Comparison of ENCODE assay signal across 15 cellular contexts in genomic region chr4:98166025-98166730, GRCh38. TPM values are rescaled to one million over a fixed set of nuclear protein-coding genes. Genes with fewer than 3 reads are reported as not detected.
A peak's percentile ranks its signal among the peaks of the same experiment; 100 is the strongest.
DNase-seq lines count a peak whose midpoint lies in the region; ATAC-seq, FAIRE-seq and TF ChIP-seq lines count a peak whose summit lies in the region.
"Had no signal": no experiment of that assay in that cellular context is flagged by ENCODE, and none has a peak within 500 bp of the region (broad histone marks: within the 10 kb centered on the region; RNA-seq: fewer than 3 reads in every experiment).

No MANE protein-coding gene starts in this region.

- no peak overlapping the region for H3K4me3 Mint-ChIP-seq in activated CD8-positive, alpha-beta T cell treated with anti-CD3 and anti-CD28 coated beads, Interleukin-2, amount 10 ng/mL, durations not matched to agents 7 days and 5 days
- H3K4me3 Mint-ChIP-seq: activated naive CD4-positive, alpha-beta T cell treated with anti-CD3 and anti-CD28 coated beads for 36 hours; natural killer cell had no signal

- peak; percentile 96 for FAIRE-seq in bronchial epithelial cell (lab: Jason Lieb, UNC)

- CTCF ChIA-PET in activated CD8-positive, alpha-beta T cell treated with anti-CD3 and anti-CD28 coated beads, Interleukin-2, amount 10 ng/mL, durations not matched to agents 7 days and 5 days (lab: Charles Lee), result no interaction called here

- no peak overlapping the region for H3K4me3 ChIP-seq in bronchial epithelial cell (ENCODE audit: low read depth, low read length)
- H3K4me3 ChIP-seq: esophagus muscularis mucosa, skin epidermis had no signal

- DNase-seq in A172 (ENCODE audit: low spot score) (peak; percentile 53), NCI-H226 (peak; percentile 49), bronchial epithelial cell (ENCODE audit: low read depth) (peak; percentile 92), kidney glomerular epithelial cell (lab: John Stamatoyannopoulos, UW) (peak; percentile 53), NCI-H1694 (lab: John Stamatoyannopoulos, UW) (no peak), foreskin melanocyte (no peak)
- no peak for DNase-seq in activated CD8-positive, alpha-beta T cell treated with anti-CD3 and anti-CD28 coated beads, Interleukin-2, amount 10 ng/mL, durations not matched to agents 7 days and 5 days
- DNase-seq: 8988T; activated naive CD4-positive, alpha-beta T cell treated with anti-CD3 and anti-CD28 coated beads for 36 hours; cerebellar nuclear complex; COR-L47; natural killer cell had no signal

- ATAC-seq in HG02852 (IDR thresholded peaks at IDR 0.05; ENCODE audit: unreplicated experiment), result no peak
- no peak for ATAC-seq in activated CD8-positive, alpha-beta T cell treated with anti-CD3 and anti-CD28 coated beads, Interleukin-2, amount 10 ng/mL, durations not matched to agents 7 days and 5 days
- ATAC-seq: natural killer cell had no signal

- no peaks in the 10 kb centered on the region for H3K27me3 ChIP-seq in bronchial epithelial cell (ENCODE audit: control insufficient read depth, insufficient read depth, low read length)
- H3K27me3 ChIP-seq: esophagus muscularis mucosa had no signal

- peaks cover 5% of the 10 kb centered on the region for H3K27me3 Mint-ChIP-seq in activated CD8-positive, alpha-beta T cell treated with anti-CD3 and anti-CD28 coated beads, Interleukin-2, amount 10 ng/mL, durations not matched to agents 7 days and 5 days (ENCODE audit: low read depth)

- no peak overlapping the region for H3K27ac Mint-ChIP-seq in activated CD8-positive, alpha-beta T cell treated with anti-CD3 and anti-CD28 coated beads, Interleukin-2, amount 10 ng/mL, durations not matched to agents 7 days and 5 days
- H3K27ac Mint-ChIP-seq: activated naive CD4-positive, alpha-beta T cell treated with anti-CD3 and anti-CD28 coated beads for 36 hours; natural killer cell had no signal

- no peaks in the 10 kb centered on the region for H3K36me3 ChIP-seq in bronchial epithelial cell (ENCODE audit: control insufficient read depth, insufficient read depth, low read length)
- H3K36me3 ChIP-seq: esophagus muscularis mucosa had no signal

- no peaks in the 10 kb centered on the region for H3K4me1 Mint-ChIP-seq in activated CD8-positive, alpha-beta T cell treated with anti-CD3 and anti-CD28 coated beads, Interleukin-2, amount 10 ng/mL, durations not matched to agents 7 days and 5 days (ENCODE audit: low read depth)
- H3K4me1 Mint-ChIP-seq: natural killer cell had no signal

- no peaks in the 10 kb centered on the region for H3K36me3 Mint-ChIP-seq in activated CD8-positive, alpha-beta T cell treated with anti-CD3 and anti-CD28 coated beads, Interleukin-2, amount 10 ng/mL, durations not matched to agents 7 days and 5 days (ENCODE audit: low read depth)
- H3K36me3 Mint-ChIP-seq: natural killer cell had no signal

- POLR2A ChIA-PET in activated CD8-positive, alpha-beta T cell treated with anti-CD3 and anti-CD28 coated beads, Interleukin-2, amount 10 ng/mL, durations not matched to agents 7 days and 5 days (lab: Charles Lee), result no interaction called here

- H3K9me3 Mint-ChIP-seq in activated CD8-positive, alpha-beta T cell treated with anti-CD3 and anti-CD28 coated beads, Interleukin-2, amount 10 ng/mL, durations not matched to agents 7 days and 5 days (ENCODE audit: insufficient read depth), result no peaks in the 10 kb centered on the region
- H3K9me3 Mint-ChIP-seq: activated naive CD4-positive, alpha-beta T cell treated with anti-CD3 and anti-CD28 coated beads for 36 hours; natural killer cell had no signal

- TF ChIP-seq CTCF in bronchial epithelial cell (IDR thresholded peaks at IDR 0.05; ENCODE audit: insufficient read depth, low read length, severe bottlenecking), result no peak

RNA-seq across cellular contexts. Expression of gene STPG2, which starts 22.9 kb away (rescaled TPM):
- 0.19 TPM in 1 of 2 replicates, not detected in the other for total RNA-seq in A172 (2014; rRNA removed; shearing (Covaris generic))
- total RNA-seq in bronchial epithelial cell, result 0.13 TPM in 1 of 2 replicates, not detected in the other
- not detected for total RNA-seq in activated CD8-positive, alpha-beta T cell treated with anti-CD3 and anti-CD28 coated beads, Interleukin-2, amount 10 ng/mL, durations not matched to agents 7 days and 5 days
- total RNA-seq: activated naive CD4-positive, alpha-beta T cell treated with anti-CD3 and anti-CD28 coated beads for 36 hours had no signal

Comparison
In these comparisons a context has a peak if more than half of its experiments do, and no peak if none do; other contexts are left out.
1. DNase-seq: peak in A172 (single experiment), NCI-H226 (single experiment), bronchial epithelial cell (single experiment) and kidney glomerular epithelial cell (single experiment); none in NCI-H1694 (single experiment), activated CD8-positive, alpha-beta T cell treated with anti-CD3 and anti-CD28 coated beads, Interleukin-2, amount 10 ng/mL, durations not matched to agents 7 days and 5 days (single experiment) and foreskin melanocyte (single experiment).